Comparison of ENCODE assay signal across 8 cellular contexts in genomic region chr7:149624006-149624405, GRCh38.
DNase-seq lines count a peak whose midpoint lies in the region; ATAC-seq and TF ChIP-seq lines count a peak whose summit lies in the region.

No MANE protein-coding gene starts in this region.

- H3K79me2 ChIP-seq in MM.1S (ENCODE audit: low read length) (peaks cover 43% of the 10 kb centered on the region), fibroblast of lung (ENCODE audit: control insufficient read depth, insufficient read depth, low read length) (peaks cover 26% of the 10 kb centered on the region), neural cell (replicated peaks; ENCODE audit: insufficient read depth, low read length) (peaks cover 21% of the 10 kb centered on the region)

- H3F3A ChIP-seq in MM.1S (ENCODE audit: insufficient read depth, low read length) (peaks cover 4% of the 10 kb centered on the region; the same call in 1 of the 2 replicates), neural cell (ENCODE audit: insufficient read depth, low read length, poor library complexity, severe bottlenecking) (no peaks in the 10 kb centered on the region)

- H3K4me3 ChIP-seq in MM.1S (ENCODE audit: low read length) (peak overlapping the region; percentile 81), fibroblast of lung (replicated peaks in 1 of 4; ENCODE audit: control extremely low read depth in 1 of 4, insufficient read depth in 1 of 4, low read depth in 3 of 4, low read length in 4 of 4) (peak overlapping the region; percentile 67 to 90 (median 81)), neural cell (ENCODE audit: low read length) (peak overlapping the region; percentile 86), urinary bladder (ENCODE audit: low read depth, low read length) (peak overlapping the region; percentile 97)

- H3K27me3 ChIP-seq in MM.1S (replicated peaks; ENCODE audit: insufficient read depth, low read length): peaks cover 18% of the 10 kb centered on the region
- no peaks in the 10 kb centered on the region for H3K27me3 ChIP-seq in fibroblast of lung (ENCODE audit: control insufficient read depth, insufficient read depth, low read length)
- no peaks in the 10 kb centered on the region for H3K27me3 ChIP-seq in neural cell (ENCODE audit: insufficient read depth, low read depth, low read length)

- H2AFZ ChIP-seq in MM.1S (ENCODE audit: low read length) (peak overlapping the region; percentile 66), fibroblast of lung (ENCODE audit: low read length) (no peak overlapping the region), neural cell (ENCODE audit: low read depth, low read length) (no peak overlapping the region)

- H3K36me3 ChIP-seq in MM.1S (replicated peaks; ENCODE audit: insufficient read depth, low read length): peaks cover 8% of the 10 kb centered on the region; the same call in 1 of the 2 replicates
- H3K36me3 ChIP-seq in fibroblast of lung (ENCODE audit: control insufficient read depth, insufficient read depth, low read length): peaks cover 7% of the 10 kb centered on the region
- H3K36me3 ChIP-seq in neural cell (ENCODE audit: insufficient read depth, low read length): no peaks in the 10 kb centered on the region
- no peaks in the 10 kb centered on the region for H3K36me3 ChIP-seq in urinary bladder (ENCODE audit: insufficient read depth)

- H3K9me2 ChIP-seq in MM.1S (replicated peaks; ENCODE audit: insufficient read depth, low read length) (no peaks in the 10 kb centered on the region), neural cell (ENCODE audit: insufficient read depth, low read length) (no peaks in the 10 kb centered on the region)

- H3K4me1 ChIP-seq in MM.1S (ENCODE audit: low read length): peaks cover 20% of the 10 kb centered on the region
- H3K4me1 ChIP-seq in fibroblast of lung (ENCODE audit: control insufficient read depth, extremely low read depth, insufficient read depth, low read length): peaks cover 2% of the 10 kb centered on the region
- no peaks in the 10 kb centered on the region for H3K4me1 ChIP-seq in urinary bladder (ENCODE audit: insufficient read depth)

- H4K20me1 ChIP-seq in MM.1S (ENCODE audit: insufficient read depth, low read length): no peaks in the 10 kb centered on the region
- no peaks in the 10 kb centered on the region for H4K20me1 ChIP-seq in fibroblast of lung (ENCODE audit: control insufficient read depth, extremely low read depth, insufficient read depth, low read length)
- no peaks in the 10 kb centered on the region for H4K20me1 ChIP-seq in neural cell (ENCODE audit: insufficient read depth)

- peak overlapping the region; percentile 82 for H3K9ac ChIP-seq in MM.1S (ENCODE audit: low read length)
- peak overlapping the region; percentile 79 for H3K9ac ChIP-seq in fibroblast of lung (ENCODE audit: insufficient read depth, low read length)
- peak overlapping the region; percentile 80 for H3K9ac ChIP-seq in neural cell (ENCODE audit: low read length)

- TF ChIP-seq EP300 in neural cell (conservative IDR thresholded peaks at IDR 0.05; ENCODE audit: poor library complexity, severe bottlenecking): no peak

- peak; percentile 10 for ATAC-seq in GM21786 (IDR thresholded peaks at IDR 0.05; ENCODE audit: unreplicated experiment)

- WGBS in urinary bladder: under 1% methylated on average over 28 of the region's 28 CpGs

- peak overlapping the region; percentile 86 for H3K4me2 ChIP-seq in MM.1S (ENCODE audit: low read depth, low read length)
- H3K4me2 ChIP-seq in fibroblast of lung (ENCODE audit: extremely low read depth, insufficient read depth, low read length): peak overlapping the region; percentile 84
- peak overlapping the region; percentile 80 for H3K4me2 ChIP-seq in neural cell (ENCODE audit: low read length)

- no peak for TF ChIP-seq RAD21 in neural cell (conservative IDR thresholded peaks at IDR 0.05)

- H3K9me3 ChIP-seq in MM.1S (replicated peaks; ENCODE audit: insufficient read depth, low read length): no peaks in the 10 kb centered on the region
- H3K9me3 ChIP-seq in fibroblast of lung (ENCODE audit: control insufficient read depth, insufficient read depth, low read depth, low read length): no peaks in the 10 kb centered on the region
- no peaks in the 10 kb centered on the region for H3K9me3 ChIP-seq in neural cell (ENCODE audit: low read length)

- H3K27ac ChIP-seq in MM.1S (ENCODE audit: low read length): peak overlapping the region; percentile 52; the same call in 1 of the 2 replicates
- peak overlapping the region; percentile 74 for H3K27ac ChIP-seq in fibroblast of lung (ENCODE audit: insufficient read depth, low read length)
- peak overlapping the region; percentile 34 for H3K27ac ChIP-seq in neural cell (ENCODE audit: low read length)
- H3K27ac ChIP-seq in urinary bladder (ENCODE audit: low read depth): peak overlapping the region; percentile 89

- DNase-seq in EH (ENCODE audit: low read depth) (peak; percentile 23), MM.1S (peak; percentile 58), fibroblast of lung (ENCODE audit: low read depth in 2 of 2) (peak; percentile 8 to 25), GM19238 (ENCODE audit: insufficient read length, low spot score) (no peak)
- peak; percentile 60 for DNase-seq in activated T-cell treated with anti-CD3 and anti-CD28 coated beads, Interleukin-2, amount 50 U/mL, for 1 hour

- no peak for TF ChIP-seq CTCF in MM.1S (IDR thresholded peaks at IDR 0.05; ENCODE audit: low read length)
- no peak for TF ChIP-seq CTCF in fibroblast of lung (conservative IDR thresholded peaks at IDR 0.05 in 1 of 2, IDR thresholded peaks at IDR 0.05 in 1 of 2; ENCODE audit: low read depth in 1 of 2, low read length in 2 of 2)
- TF ChIP-seq CTCF in neural cell (IDR thresholded peaks at IDR 0.05; ENCODE audit: poor library complexity, severe bottlenecking): no peak

TF ChIP-seq in neural cell, 6 proteins besides CTCF, POLR2A, EP300 and RAD21:
- TF ChIP-seq, protein P1, sequence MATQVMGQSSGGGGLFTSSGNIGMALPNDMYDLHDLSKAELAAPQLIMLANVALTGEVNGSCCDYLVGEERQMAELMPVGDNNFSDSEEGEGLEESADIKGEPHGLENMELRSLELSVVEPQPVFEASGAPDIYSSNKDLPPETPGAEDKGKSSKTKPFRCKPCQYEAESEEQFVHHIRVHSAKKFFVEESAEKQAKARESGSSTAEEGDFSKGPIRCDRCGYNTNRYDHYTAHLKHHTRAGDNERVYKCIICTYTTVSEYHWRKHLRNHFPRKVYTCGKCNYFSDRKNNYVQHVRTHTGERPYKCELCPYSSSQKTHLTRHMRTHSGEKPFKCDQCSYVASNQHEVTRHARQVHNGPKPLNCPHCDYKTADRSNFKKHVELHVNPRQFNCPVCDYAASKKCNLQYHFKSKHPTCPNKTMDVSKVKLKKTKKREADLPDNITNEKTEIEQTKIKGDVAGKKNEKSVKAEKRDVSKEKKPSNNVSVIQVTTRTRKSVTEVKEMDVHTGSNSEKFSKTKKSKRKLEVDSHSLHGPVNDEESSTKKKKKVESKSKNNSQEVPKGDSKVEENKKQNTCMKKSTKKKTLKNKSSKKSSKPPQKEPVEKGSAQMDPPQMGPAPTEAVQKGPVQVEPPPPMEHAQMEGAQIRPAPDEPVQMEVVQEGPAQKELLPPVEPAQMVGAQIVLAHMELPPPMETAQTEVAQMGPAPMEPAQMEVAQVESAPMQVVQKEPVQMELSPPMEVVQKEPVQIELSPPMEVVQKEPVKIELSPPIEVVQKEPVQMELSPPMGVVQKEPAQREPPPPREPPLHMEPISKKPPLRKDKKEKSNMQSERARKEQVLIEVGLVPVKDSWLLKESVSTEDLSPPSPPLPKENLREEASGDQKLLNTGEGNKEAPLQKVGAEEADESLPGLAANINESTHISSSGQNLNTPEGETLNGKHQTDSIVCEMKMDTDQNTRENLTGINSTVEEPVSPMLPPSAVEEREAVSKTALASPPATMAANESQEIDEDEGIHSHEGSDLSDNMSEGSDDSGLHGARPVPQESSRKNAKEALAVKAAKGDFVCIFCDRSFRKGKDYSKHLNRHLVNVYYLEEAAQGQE (IDR thresholded peaks at IDR 0.05; ENCODE audit: borderline replicate concordance): no peak
- TF ChIP-seq SMC3 (conservative IDR thresholded peaks at IDR 0.05; ENCODE audit: poor library complexity) (no peak), POLR2AphosphoS5 (IDR thresholded peaks at IDR 0.05) (no peak), TAF1 (IDR thresholded peaks at IDR 0.05; ENCODE audit: low read depth) (no peak), EZH2 (IDR thresholded peaks at IDR 0.05; ENCODE audit: borderline replicate concordance, insufficient read depth, low read length, poor library complexity, severe bottlenecking) (no peak), MXI1 (conservative IDR thresholded peaks at IDR 0.05; ENCODE audit: poor library complexity, severe bottlenecking) (no peak)

Comparison
In these comparisons a context has a peak if more than half of its experiments do, and no peak if none do; other contexts are left out.
1. H3K27ac ChIP-seq: peak in every context shown above with its lines; median percentile 89 in urinary bladder; 74 in fibroblast of lung; 52 in MM.1S; 34 in neural cell.